8 cellular contexts compared by ENCODE assay signal in the genomic region with DNA sequence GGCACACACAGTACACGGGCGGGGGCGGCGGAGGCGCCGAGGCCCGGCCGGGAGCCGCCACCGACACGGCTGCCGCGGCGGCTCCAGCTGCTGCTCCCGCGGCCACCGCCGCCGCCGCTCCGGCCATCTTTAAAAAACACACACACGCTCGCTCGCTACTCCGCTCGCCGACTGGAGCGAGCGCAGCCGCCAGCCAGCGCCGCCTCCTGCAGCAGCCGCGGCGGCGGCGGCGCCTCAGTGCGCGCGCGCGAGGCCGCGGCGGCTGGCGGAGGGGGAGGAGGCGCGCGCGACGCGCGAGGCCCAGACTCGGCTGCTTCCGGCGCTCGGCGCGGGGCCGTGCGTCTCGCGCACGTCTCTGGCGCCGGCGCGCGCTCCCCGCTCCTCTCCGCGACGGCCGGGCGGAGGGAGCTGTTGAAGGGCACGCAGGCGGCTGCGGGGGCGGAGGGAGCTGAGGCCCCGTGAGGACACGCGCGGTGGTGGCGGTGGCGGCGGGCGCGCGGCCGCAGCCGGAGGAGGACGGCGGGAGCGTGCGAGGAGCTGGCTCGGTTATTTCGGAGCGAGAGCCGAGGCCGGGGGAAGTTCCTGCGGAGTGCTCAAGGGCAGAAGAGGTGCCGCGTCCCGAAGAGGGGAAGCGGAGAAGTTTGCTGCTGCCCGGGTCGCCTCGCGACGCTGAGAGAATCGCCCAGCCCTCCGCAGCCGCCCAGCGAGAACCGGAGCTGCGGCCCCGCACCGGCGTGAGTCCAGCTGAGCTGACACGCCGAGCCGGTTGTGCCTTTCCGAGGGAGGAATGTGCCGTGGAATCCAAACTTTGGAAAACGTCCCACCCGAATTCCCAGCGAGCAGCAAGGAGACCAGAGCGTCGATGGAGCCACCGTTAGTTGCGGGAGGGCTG. TPM values are rescaled to one million over a fixed set of nuclear protein-coding genes. Genes with fewer than 3 reads are reported as not detected.
A peak's percentile ranks its signal among the peaks of the same experiment; 100 is the strongest.
DNase-seq lines count a peak whose midpoint lies in the region; ATAC-seq and TF ChIP-seq lines count a peak whose summit lies in the region.

A gene with protein sequence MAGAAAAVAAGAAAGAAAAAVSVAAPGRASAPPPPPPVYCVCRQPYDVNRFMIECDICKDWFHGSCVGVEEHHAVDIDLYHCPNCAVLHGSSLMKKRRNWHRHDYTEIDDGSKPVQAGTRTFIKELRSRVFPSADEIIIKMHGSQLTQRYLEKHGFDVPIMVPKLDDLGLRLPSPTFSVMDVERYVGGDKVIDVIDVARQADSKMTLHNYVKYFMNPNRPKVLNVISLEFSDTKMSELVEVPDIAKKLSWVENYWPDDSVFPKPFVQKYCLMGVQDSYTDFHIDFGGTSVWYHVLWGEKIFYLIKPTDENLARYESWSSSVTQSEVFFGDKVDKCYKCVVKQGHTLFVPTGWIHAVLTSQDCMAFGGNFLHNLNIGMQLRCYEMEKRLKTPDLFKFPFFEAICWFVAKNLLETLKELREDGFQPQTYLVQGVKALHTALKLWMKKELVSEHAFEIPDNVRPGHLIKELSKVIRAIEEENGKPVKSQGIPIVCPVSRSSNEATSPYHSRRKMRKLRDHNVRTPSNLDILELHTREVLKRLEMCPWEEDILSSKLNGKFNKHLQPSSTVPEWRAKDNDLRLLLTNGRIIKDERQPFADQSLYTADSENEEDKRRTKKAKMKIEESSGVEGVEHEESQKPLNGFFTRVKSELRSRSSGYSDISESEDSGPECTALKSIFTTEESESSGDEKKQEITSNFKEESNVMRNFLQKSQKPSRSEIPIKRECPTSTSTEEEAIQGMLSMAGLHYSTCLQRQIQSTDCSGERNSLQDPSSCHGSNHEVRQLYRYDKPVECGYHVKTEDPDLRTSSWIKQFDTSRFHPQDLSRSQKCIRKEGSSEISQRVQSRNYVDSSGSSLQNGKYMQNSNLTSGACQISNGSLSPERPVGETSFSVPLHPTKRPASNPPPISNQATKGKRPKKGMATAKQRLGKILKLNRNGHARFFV (minus strand): TSS at position 173 of the 892 bp plus-strand sequence. CDS start 46 bp downstream, at position 127.

- in situ Hi-C loops in transverse colon (cut with MboI; ENCODE audit: low pct_ligation_motif_present in 1 of 4, low pct_unique_long_range_greater_than_20kb in 1 of 4, low sequenced_read_pairs in 3 of 4) = no loop called here

- H3K9me3 ChIP-seq in adrenal gland (replicated peaks in 1 of 3) (no peaks in the 10 kb centered on the region), transverse colon (no peaks in the 10 kb centered on the region)

- H3K27me3 ChIP-seq in adrenal gland = no peaks in the 10 kb centered on the region
- no peaks in the 10 kb centered on the region for H3K27me3 ChIP-seq in transverse colon

- H3K27ac ChIP-seq in adrenal gland (peak within 1 kb of the TSS; percentile 85 to 98 (median 97)), transverse colon (peak within 1 kb of the TSS; percentile 99 to 100 (median 100))

- no peak for TF ChIP-seq EP300 in transverse colon (IDR thresholded peaks at IDR 0.05; ENCODE audit: low read depth)

- H3K36me3 ChIP-seq in adrenal gland (replicated peaks in 1 of 2) (no peaks in the 10 kb centered on the region), transverse colon (no peaks in the 10 kb centered on the region)

- TF ChIP-seq POLR2A in adrenal gland (IDR thresholded peaks at IDR 0.05) = peak; percentile 87 to 89
- peak; percentile 77 for TF ChIP-seq POLR2A in transverse colon (IDR thresholded peaks at IDR 0.05)

- TF ChIP-seq CTCF in GM12864 (IDR thresholded peaks at IDR 0.05; ENCODE audit: low read depth, low read length, missing control alignments) (no peak), adrenal gland (IDR thresholded peaks at IDR 0.05) (peak in 1 of 6 experiments; percentile 17), transverse colon (IDR thresholded peaks at IDR 0.05) (peak in 1 of 5 experiments; percentile 13)

- H3K4me1 ChIP-seq in adrenal gland (replicated peaks in 1 of 2) (peaks cover 4 to 15% of the 10 kb centered on the region in 2 donors), transverse colon (peaks cover 0 to 44% (median 26%) of the 10 kb centered on the region in 4 donors)

- DNase-seq in GM12864 (ENCODE audit: low read depth) (peak; percentile 64), NCI-H146 (lab: John Stamatoyannopoulos, UW) (peak; percentile 88), adrenal gland (peak; percentile 89 to 95 (median 92)), left cardiac atrium (peak; percentile 96), posterior vena cava (ENCODE audit: low spot score) (peak; percentile 98), transverse colon (peak; percentile 90)

- ATAC-seq in HG02759 (IDR thresholded peaks at IDR 0.05; ENCODE audit: unreplicated experiment) (peak; percentile 80), left cardiac atrium (peak; percentile 92 to 93)

- WGBS in adrenal gland, 4 donors = 0 to 1% (median 0%) methylated on average over 12 to 132 of the region's 132 CpGs
- 1% methylated on average over 117 of the region's 132 CpGs; no CpG with 5 or more reads in 1 of the 2 donors for WGBS in transverse colon (ENCODE audit: low coverage in 1 of 2), 2 donors

- intact Hi-C loops in T-helper 1 cell treated with Interleukin-12 subunit alpha and Interleukin-12 subunit beta and Interleukin-4 antibody, amounts not matched to agents 30 ng/mL and 1 ng/mL, for 36 hours (cut with micrococcal nuclease) = loop anchor here (2.0 to 10.0 kb wide), 3 partner anchors 532 to 1070 kb away; a partner anchor contains a TSS
- intact Hi-C loops in adrenal gland (cut with DNase I) = loop anchor here in 1 of 2 donors (5.0 kb wide), 1 partner anchor 150 kb away; no protein-coding TSS in a partner anchor
- intact Hi-C loops in left cardiac atrium (cut with DNase I) = loop anchor here (5.0 to 10.0 kb wide), 2 partner anchors 140 to 148 kb away; no protein-coding TSS in a partner anchor
- intact Hi-C loops in posterior vena cava (cut with DNase I) = loop anchor here (10.0 kb wide), 1 partner anchor 148 kb away; no protein-coding TSS in a partner anchor
- intact Hi-C loops in transverse colon (cut with DNase I; ENCODE audit: low total_unique reads) = loop anchor here (5.0 kb wide), 1 partner anchor 55 kb away; no protein-coding TSS in a partner anchor

- H3K4me3 ChIP-seq in GM12864 (ENCODE audit: low read depth, low read length) = peak within 1 kb of the TSS; percentile 67
- H3K4me3 ChIP-seq in adrenal gland = peak within 1 kb of the TSS; percentile 48 to 94 (median 67)
- peak within 1 kb of the TSS; percentile 94 to 98 (median 96) for H3K4me3 ChIP-seq in transverse colon

RNA-seq across cellular contexts. Expression of the gene that starts here (rescaled TPM):
- total RNA-seq in T-helper 1 cell treated with Interleukin-12 subunit alpha and Interleukin-12 subunit beta and Interleukin-4 antibody, amounts not matched to agents 30 ng/mL and 1 ng/mL, for 36 hours = 29.1 and 29.2 TPM in 2 replicates
- total RNA-seq in adrenal gland (10 to 100 TPM in 1 of 8 donors, 1 to 10 TPM in 7; 3.6 to 10.5 (median 5.5) TPM), left cardiac atrium (10 to 100 TPM in 1 of 2 donors, 1 to 10 TPM in 1; 9.0 to 12.7 TPM), posterior vena cava (10 to 100 TPM; 15.4 to 23.1 TPM), transverse colon (10 to 100 TPM; 21.9 to 84.2 (median 54.6) TPM)
- polyA plus RNA-seq in adrenal gland = 1 to 10 TPM; 1.4 to 3.4 (median 1.7) TPM

Comparison
In these comparisons a context has a peak if more than half of its experiments do, and no peak if none do; other contexts are left out.
1. Peak in every context shown above with its lines: DNase-seq, ATAC-seq, H3K4me3 ChIP-seq and H3K27ac ChIP-seq.